ENCODE assay signal across 9 cellular contexts in genomic region chr17:49223517-49224197, GRCh38. TPM values are rescaled to one million over a fixed set of nuclear protein-coding genes. Genes with fewer than 3 reads are reported as not detected.
A peak's percentile ranks its signal among the peaks of the same experiment; 100 is the strongest.
DNase-seq lines count a peak whose midpoint lies in the region; ATAC-seq and TF ChIP-seq lines count a peak whose summit lies in the region.
"Had no signal": no experiment of that assay in that cellular context is flagged by ENCODE, and none has a peak within 500 bp of the region (broad histone marks: within the 10 kb centered on the region; RNA-seq: fewer than 3 reads in every experiment).

No MANE protein-coding gene starts in this region.

- TF ChIP-seq CTCF in Loucy (conservative IDR thresholded peaks at IDR 0.05; ENCODE audit: low read length) (peak; percentile 88), coronary artery (IDR thresholded peaks at IDR 0.05) (peak; percentile 67), lower lobe of right lung (IDR thresholded peaks at IDR 0.05) (peak; percentile 76)

- peaks cover 28% of the 10 kb centered on the region for H3K4me1 Mint-ChIP-seq in activated CD4-positive, alpha-beta T cell treated with anti-CD3 and anti-CD28 coated beads for 36 hours

- POLR2A ChIA-PET in activated CD4-positive, alpha-beta T cell treated with anti-CD3 and anti-CD28 coated beads for 36 hours (lab: Charles Lee) = interaction anchor here (0.6 kb wide), 1 partner anchor 339 kb away, joined by 6 read pairs; no protein-coding TSS in a partner anchor

- no peak overlapping the region for H3K9ac ChIP-seq in Loucy (ENCODE audit: low read depth, low read length, poor library complexity, severe bottlenecking)

- H3K27me3 Mint-ChIP-seq in activated CD4-positive, alpha-beta T cell treated with anti-CD3 and anti-CD28 coated beads for 36 hours = peaks cover 14% of the 10 kb centered on the region

- no peaks in the 10 kb centered on the region for H3F3A ChIP-seq in Loucy (ENCODE audit: low read depth)

- H3K4me3 ChIP-seq in Loucy (ENCODE audit: low read length, poor library complexity, severe bottlenecking) (no peak overlapping the region), coronary artery (peak overlapping the region; percentile 39), lower lobe of right lung (peak overlapping the region; percentile 41)

- intact Hi-C loops in activated CD4-positive, alpha-beta T cell treated with anti-CD3 and anti-CD28 coated beads for 36 hours (cut with DNase I, micrococcal nuclease) = loop anchor here in 1 of 2 experiments (1.0 kb wide), 1 partner anchor 31 kb away; no protein-coding TSS in a partner anchor
- intact Hi-C loops in lower lobe of right lung (cut with DNase I) = loop anchor here (10.0 kb wide), 1 partner anchor 49 kb away; no protein-coding TSS in a partner anchor

- H3K4me3 Mint-ChIP-seq in activated CD4-positive, alpha-beta T cell treated with anti-CD3 and anti-CD28 coated beads for 36 hours = peak overlapping the region; percentile 42

- H3K27me3 ChIP-seq in Loucy (ENCODE audit: insufficient read depth, low read length, poor library complexity, severe bottlenecking) (no peaks in the 10 kb centered on the region), lower lobe of right lung (ENCODE audit: low read depth) (peaks cover 39% of the 10 kb centered on the region)

- no peak overlapping the region for H3K27ac ChIP-seq in coronary artery
- H3K27ac ChIP-seq in lower lobe of right lung = no peak overlapping the region

- H3K27ac Mint-ChIP-seq in activated CD4-positive, alpha-beta T cell treated with anti-CD3 and anti-CD28 coated beads for 36 hours = peak overlapping the region; percentile 35

- CTCF ChIA-PET in activated CD4-positive, alpha-beta T cell treated with anti-CD3 and anti-CD28 coated beads for 36 hours (lab: Charles Lee) = interaction anchor here (0.7 to 5.1 kb wide), 13 partner anchors 9 to 832 kb away, joined by 3 to 61 read pairs (median 4); partner anchors contain the start of genes ABI3 and GNGT2

- no peaks in the 10 kb centered on the region for H4K20me1 ChIP-seq in Loucy (ENCODE audit: insufficient read depth, low read length, poor library complexity, severe bottlenecking)

- H3K36me3 Mint-ChIP-seq in activated CD4-positive, alpha-beta T cell treated with anti-CD3 and anti-CD28 coated beads for 36 hours (ENCODE audit: low read depth) = peaks cover 31% of the 10 kb centered on the region

- H2AFZ ChIP-seq in Loucy (ENCODE audit: low read length) = no peak overlapping the region

- H3K36me3 ChIP-seq in Loucy (ENCODE audit: insufficient read depth, low read length) (peaks cover 4% of the 10 kb centered on the region; the same call in 1 of the 2 replicates), lower lobe of right lung (peaks cover 17% of the 10 kb centered on the region)

- ATAC-seq in activated CD4-positive, alpha-beta T cell treated with anti-CD3 and anti-CD28 coated beads for 36 hours = peak; percentile 45
- peak; percentile 55 to 59 for ATAC-seq in lower lobe of right lung
- no peak for ATAC-seq in GM19023 (IDR thresholded peaks at IDR 0.05; ENCODE audit: unreplicated experiment)

- no peaks in the 10 kb centered on the region for H3K9me3 ChIP-seq in Loucy (ENCODE audit: insufficient read depth, low read depth, low read length)
- no peaks in the 10 kb centered on the region for H3K9me3 ChIP-seq in lower lobe of right lung

- H3K4me2 ChIP-seq in Loucy (ENCODE audit: low read depth, low read length, poor library complexity, severe bottlenecking) = no peak overlapping the region

- H3K9me2 ChIP-seq in Loucy (replicated peaks; ENCODE audit: low read depth, low read length) = no peaks in the 10 kb centered on the region

- DNase-seq in EH (ENCODE audit: low read depth) = peak; percentile 45
- peak; percentile 82 for DNase-seq in activated CD4-positive, alpha-beta T cell treated with anti-CD3 and anti-CD28 coated beads for 36 hours
- DNase-seq in coronary artery (ENCODE audit: low spot score) = no peak
- DNase-seq in lower lobe of right lung = peak; percentile 74
- peak; percentile 91 for DNase-seq in stimulated activated CD8-positive, alpha-beta memory T cell treated with anti-CD3 and anti-CD28 coated beads, Interleukin-4, amount 100 ng/mL, for 48 hours
- no peak for DNase-seq in OCI-M2 (lab: John Stamatoyannopoulos, UW; ENCODE audit: unreplicated experiment)

- H3K79me2 ChIP-seq in Loucy (ENCODE audit: insufficient read depth, low read length) = no peaks in the 10 kb centered on the region

- peaks cover 7% of the 10 kb centered on the region for H3K4me1 ChIP-seq in Loucy (ENCODE audit: insufficient read depth, low read length, poor library complexity, severe bottlenecking)
- peaks cover 34% of the 10 kb centered on the region for H3K4me1 ChIP-seq in lower lobe of right lung

- H3K9me3 Mint-ChIP-seq in activated CD4-positive, alpha-beta T cell treated with anti-CD3 and anti-CD28 coated beads for 36 hours (ENCODE audit: low read depth) = no peaks in the 10 kb centered on the region

RNA-seq across cellular contexts. Expression of gene PHOSPHO1, which starts 6.9 kb away (rescaled TPM):
- not detected for total RNA-seq in activated CD4-positive, alpha-beta T cell treated with anti-CD3 and anti-CD28 coated beads for 36 hours
- 1.9 TPM for total RNA-seq in lower lobe of right lung
- total RNA-seq: activated CD8-positive, alpha-beta memory T cell treated with anti-CD3 and anti-CD28 coated beads for 36 hours had no signal

RNA-seq across cellular contexts. Expression of gene ABI3, which starts 13.2 kb away (rescaled TPM):
- 10 to 100 TPM; 27.8 to 31.1 TPM for total RNA-seq in activated CD4-positive, alpha-beta T cell treated with anti-CD3 and anti-CD28 coated beads for 36 hours
- total RNA-seq in lower lobe of right lung = 46.8 TPM

RNA-seq across cellular contexts. Expression of gene GNGT2, which starts 13.3 kb away (rescaled TPM):
- total RNA-seq in activated CD4-positive, alpha-beta T cell treated with anti-CD3 and anti-CD28 coated beads for 36 hours = 10 to 100 TPM; 27.3 to 27.7 TPM
- total RNA-seq in lower lobe of right lung = 21.1 TPM

Comparison
In these comparisons a context has a peak if more than half of its experiments do, and no peak if none do; other contexts are left out.
1. DNase-seq: peak in EH (single experiment), activated CD4-positive, alpha-beta T cell treated with anti-CD3 and anti-CD28 coated beads for 36 hours (single experiment), lower lobe of right lung (single experiment) and stimulated activated CD8-positive, alpha-beta memory T cell treated with anti-CD3 and anti-CD28 coated beads, Interleukin-4, amount 100 ng/mL, for 48 hours (single experiment); none in coronary artery (single experiment) and OCI-M2 (single experiment).
2. Peak in every context shown above with its lines, with median percentiles within 50 percentile points of each other: CTCF ChIP-seq.